ENCODE assay signal across 25 cellular contexts in genomic region chr1:159266832-159267231, GRCh38. TPM values are rescaled to one million over a fixed set of nuclear protein-coding genes. Genes with fewer than 3 reads are reported as not detected.
"Had no signal": no experiment of that assay in that cellular context is flagged by ENCODE, and none has a peak within 500 bp of the region (broad histone marks: within the 10 kb centered on the region; RNA-seq: fewer than 3 reads in every experiment).

No MANE protein-coding gene starts in this region.

- H3K27ac ChIP-seq: brain microvascular endothelial cell, ovary, sigmoid colon, thoracic aorta, upper lobe of right lung had no signal

- H3K36me3 ChIP-seq: brain microvascular endothelial cell, ovary, sigmoid colon, thoracic aorta, upper lobe of right lung had no signal

- H3K27me3 ChIP-seq: brain microvascular endothelial cell, ovary, sigmoid colon, upper lobe of right lung had no signal

- H3K4me3 ChIP-seq: ovary, sigmoid colon, thoracic aorta, upper lobe of right lung had no signal

- H3K36me3 Mint-ChIP-seq: activated naive CD8-positive, alpha-beta T cell treated with anti-CD3 and anti-CD28 coated beads, Interleukin-2, amount 10 ng/mL, durations not matched to agents 7 days and 5 days; naive thymus-derived CD4-positive, alpha-beta T cell had no signal

- H3K9me3 ChIP-seq: ovary, sigmoid colon, thoracic aorta, upper lobe of right lung had no signal

- H3K27ac Mint-ChIP-seq: activated CD4-positive, alpha-beta T cell treated with anti-CD3 and anti-CD28 coated beads, Interleukin-2, amount 10 ng/mL, durations not matched to agents 24 days and 14 days; activated naive CD8-positive, alpha-beta T cell treated with anti-CD3 and anti-CD28 coated beads, Interleukin-2, amount 10 ng/mL, durations not matched to agents 7 days and 5 days; activated T-helper 1 cell treated with anti-CD3 and anti-CD28 coated beads, Interleukin-12 subunit alpha, Interleukin-12 subunit beta, Interleukin-2, Interleukin-4 antibody, amounts not matched to agents 30 ng/mL and 10 ng/mL and 1 ng/mL, durations not matched to agents 14 hours and 24 hours and 36 hours; dendritic cell treated with granulocyte-macrophage colony-stimulating factor and Interleukin-4, amounts not matched to agents 40 ng/mL and 50 ng/mL, for 4 days; naive thymus-derived CD4-positive, alpha-beta T cell had no signal

- H3K4me3 Mint-ChIP-seq: activated CD4-positive, alpha-beta T cell treated with anti-CD3 and anti-CD28 coated beads, Interleukin-2, amount 10 ng/mL, durations not matched to agents 24 days and 14 days; activated naive CD8-positive, alpha-beta T cell treated with anti-CD3 and anti-CD28 coated beads, Interleukin-2, amount 10 ng/mL, durations not matched to agents 7 days and 5 days; activated T-helper 1 cell treated with anti-CD3 and anti-CD28 coated beads, Interleukin-12 subunit alpha, Interleukin-12 subunit beta, Interleukin-2, Interleukin-4 antibody, amounts not matched to agents 30 ng/mL and 10 ng/mL and 1 ng/mL, durations not matched to agents 14 hours and 24 hours and 36 hours; dendritic cell treated with granulocyte-macrophage colony-stimulating factor and Interleukin-4, amounts not matched to agents 40 ng/mL and 50 ng/mL, for 4 days; naive thymus-derived CD4-positive, alpha-beta T cell had no signal

- DNase-seq: activated CD4-positive, alpha-beta T cell treated with anti-CD3 and anti-CD28 coated beads, Interleukin-2, amount 10 ng/mL, durations not matched to agents 24 days and 14 days; activated CD4-positive, CD25-positive, alpha-beta regulatory T cell; activated naive CD4-positive, alpha-beta T cell; activated naive CD8-positive, alpha-beta T cell treated with anti-CD3 and anti-CD28 coated beads, Interleukin-2, amount 10 ng/mL, durations not matched to agents 7 days and 5 days; anterior cingulate cortex; brain microvascular endothelial cell; effector memory CD4-positive, alpha-beta T cell; head of caudate nucleus; left colon; naive thymus-derived CD4-positive, alpha-beta T cell; ovary; sigmoid colon; stimulated activated CD4-positive, alpha-beta T cell treated with anti-CD3 and anti-CD28 coated beads, Interleukin-1b, Interleukin-23, amount 100 ng/mL, for 48 hours; T-helper 1 cell; T1000; upper lobe of right lung had no signal

- H3K4me1 ChIP-seq: sigmoid colon, upper lobe of right lung had no signal

- H3K27me3 Mint-ChIP-seq: activated CD4-positive, alpha-beta T cell treated with anti-CD3 and anti-CD28 coated beads, Interleukin-2, amount 10 ng/mL, durations not matched to agents 24 days and 14 days; dendritic cell treated with granulocyte-macrophage colony-stimulating factor and Interleukin-4, amounts not matched to agents 40 ng/mL and 50 ng/mL, for 4 days had no signal

RNA-seq across cellular contexts. Expression of gene FCER1A, which starts 35.3 kb away (rescaled TPM):
- total RNA-seq: activated CD4-positive, alpha-beta T cell treated with anti-CD3 and anti-CD28 coated beads, Interleukin-2, amount 10 ng/mL, durations not matched to agents 24 days and 14 days; activated CD8-positive, alpha-beta memory T cell treated with anti-CD3 and anti-CD28 coated beads for 36 hours; activated naive CD8-positive, alpha-beta T cell treated with anti-CD3 and anti-CD28 coated beads, Interleukin-2, amount 10 ng/mL, durations not matched to agents 7 days and 5 days; activated T-helper 1 cell treated with anti-CD3 and anti-CD28 coated beads, Interleukin-12 subunit alpha, Interleukin-12 subunit beta, Interleukin-2, Interleukin-4 antibody, amounts not matched to agents 30 ng/mL and 10 ng/mL and 1 ng/mL, durations not matched to agents 14 hours and 24 hours and 36 hours; cerebellum; fibroblast of lung; frontal cortex; lung microvascular endothelial cell; pulmonary artery endothelial cell had no signal
- polyA plus RNA-seq: fibroblast of lung had no signal
